ENCODE assay signal across 22 cellular contexts in genomic region chr4:3684546-3684945, GRCh38.
"Had no signal": no experiment of that assay in that cellular context is flagged by ENCODE, and none has a peak within 500 bp of the region (broad histone marks: within the 10 kb centered on the region; RNA-seq: fewer than 3 reads in every experiment).

No MANE protein-coding gene starts in this region.

- ATAC-seq: foreskin keratinocyte; naive thymus-derived CD8-positive, alpha-beta T cell; pancreas; right lobe of liver; stimulated activated naive B cell treated with anti-CD40 and anti-IgM and Interleukin-4, amounts not matched to agents 10 μg/mL and 1 μg/mL and 100 μg/mL, for 72 hours had no signal

- H3K9me3 ChIP-seq: left ventricle myocardium inferior, pancreas, prostate gland, right lobe of liver, stomach, uterus had no signal

- H3K4me3 ChIP-seq: coronary artery, left ventricle myocardium inferior, neural progenitor cell, pancreas, prostate gland, right lobe of liver, stomach, uterus had no signal

- H3K4me3 Mint-ChIP-seq: endodermal cell; naive thymus-derived CD8-positive, alpha-beta T cell; neural progenitor cell; stimulated activated naive B cell treated with anti-CD40 and anti-IgM and Interleukin-4, amounts not matched to agents 10 μg/mL and 1 μg/mL and 100 μg/mL, for 72 hours had no signal

- H3K36me3 Mint-ChIP-seq: naive thymus-derived CD8-positive, alpha-beta T cell; neural progenitor cell; stimulated activated naive B cell treated with anti-CD40 and anti-IgM and Interleukin-4, amounts not matched to agents 10 μg/mL and 1 μg/mL and 100 μg/mL, for 72 hours had no signal

- H3K9me3 Mint-ChIP-seq: endodermal cell; naive thymus-derived CD8-positive, alpha-beta T cell; stimulated activated naive B cell treated with anti-CD40 and anti-IgM and Interleukin-4, amounts not matched to agents 10 μg/mL and 1 μg/mL and 100 μg/mL, for 72 hours had no signal

- H3K27ac ChIP-seq: coronary artery, foreskin keratinocyte, left ventricle myocardium inferior, neural progenitor cell, pancreas, prostate gland, right lobe of liver, stomach, uterus had no signal

- H3K27me3 ChIP-seq: neural progenitor cell, pancreas, right lobe of liver, uterus had no signal

- DNase-seq: caudate nucleus; effector CD4-positive, alpha-beta T cell; erythroblast; foreskin keratinocyte; hypothalamus; left ventricle myocardium inferior; mammary epithelial cell; occipital lobe; stimulated activated CD4-positive, alpha-beta T cell treated with anti-CD3 and anti-CD28 coated beads, Interleukin-2, amount 100 ng/mL, for 24 hours; stimulated activated CD4-positive, alpha-beta T cell treated with anti-CD3 and anti-CD28 coated beads, Interleukin-4, amount 100 ng/mL, for 4 hours; stimulated activated naive B cell treated with anti-CD40 and anti-IgM and Interleukin-4, amounts not matched to agents 10 μg/mL and 1 μg/mL and 100 μg/mL, for 72 hours; stomach; substantia nigra; trophoblast cell had no signal

- H3K27ac Mint-ChIP-seq: endodermal cell; naive thymus-derived CD8-positive, alpha-beta T cell; neural progenitor cell; stimulated activated naive B cell treated with anti-CD40 and anti-IgM and Interleukin-4, amounts not matched to agents 10 μg/mL and 1 μg/mL and 100 μg/mL, for 72 hours had no signal

- H3K36me3 ChIP-seq: left ventricle myocardium inferior, neural progenitor cell, pancreas, prostate gland, right lobe of liver, stomach, uterus had no signal

- H3K4me1 ChIP-seq: foreskin keratinocyte, left ventricle myocardium inferior, neural progenitor cell, pancreas, prostate gland, right lobe of liver, stomach, uterus had no signal

- H3K4me1 Mint-ChIP-seq: endodermal cell; stimulated activated naive B cell treated with anti-CD40 and anti-IgM and Interleukin-4, amounts not matched to agents 10 μg/mL and 1 μg/mL and 100 μg/mL, for 72 hours had no signal
